Comparison of ENCODE assay signal across 13 cellular contexts in the genomic region with DNA sequence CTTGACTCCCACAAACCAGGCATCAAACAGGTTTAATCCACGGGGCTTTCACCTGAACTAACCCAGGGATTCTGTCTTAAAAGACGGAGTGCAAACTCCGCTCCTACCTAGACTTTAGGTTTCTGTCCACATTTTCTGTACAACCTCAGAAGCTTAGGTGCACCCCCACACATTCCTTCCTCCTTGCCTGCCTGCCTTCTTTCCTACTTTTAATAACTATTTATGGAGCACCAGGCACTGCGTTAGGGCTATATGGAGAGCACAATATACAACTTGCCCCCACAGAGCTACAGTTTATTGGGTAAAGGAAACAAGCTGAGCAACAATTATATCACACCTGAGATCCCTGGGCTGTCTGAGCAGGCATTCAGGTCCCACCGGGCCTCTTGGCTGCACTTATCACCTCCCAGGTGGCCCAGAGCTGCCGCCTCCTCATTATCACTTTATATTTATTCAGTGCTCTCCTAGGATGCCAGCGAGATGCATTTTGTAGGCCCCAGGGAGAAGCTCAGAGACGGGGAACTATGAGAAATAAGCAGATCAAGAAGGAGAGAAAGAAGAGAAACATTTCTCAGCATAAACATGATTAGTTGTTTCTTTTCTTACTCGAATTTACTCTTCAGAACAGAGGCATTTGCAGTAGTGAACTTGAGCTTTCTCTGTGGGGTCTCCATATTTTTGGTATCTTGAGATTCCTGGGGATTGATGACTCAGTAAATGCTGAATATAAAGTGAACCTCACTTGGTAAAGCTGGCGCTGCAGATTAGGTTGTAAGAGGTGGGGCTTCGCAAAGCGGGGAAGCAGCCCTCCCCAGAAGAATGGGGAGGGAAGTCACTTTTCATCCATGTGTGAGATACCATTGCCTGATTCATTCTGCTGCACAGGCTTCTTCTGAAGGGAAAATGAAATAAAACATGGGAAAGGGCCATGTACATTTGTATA.
DNase-seq lines count a peak whose midpoint lies in the region; ATAC-seq and TF ChIP-seq lines count a peak whose summit lies in the region.
"Had no signal": no experiment of that assay in that cellular context is flagged by ENCODE, and none has a peak within 500 bp of the region (broad histone marks: within the 10 kb centered on the region; RNA-seq: fewer than 3 reads in every experiment).

No MANE protein-coding gene starts in this region.

- peaks cover 4% of the 10 kb centered on the region for H3K36me3 Mint-ChIP-seq in nephron (ENCODE audit: low read depth)

- ATAC-seq in HG03108 (IDR thresholded peaks at IDR 0.05; ENCODE audit: unreplicated experiment), result no peak

- no peaks in the 10 kb centered on the region for H3K36me3 ChIP-seq in HUES6 (ENCODE audit: control insufficient read depth, insufficient read depth, low read length)
- H3K36me3 ChIP-seq: right lobe of liver had no signal

- DNase-seq in NCI-H69 (lab: John Stamatoyannopoulos, UW) (peak; percentile 80), caudate nucleus (lab: John Stamatoyannopoulos, UW) (peak in 5 of 61 donors; percentile 3 to 55 (median 8)), cardiac septum (ENCODE audit: low spot score) (no peak), SW 1271 (lab: John Stamatoyannopoulos, UW) (no peak)
- no peak for DNase-seq in activated effector memory CD4-positive, alpha-beta T cell treated with Interleukin-2 at 50 U/mL for 16 hours
- DNase-seq: EL, foreskin fibroblast, kidney had no signal

- no peak for TF ChIP-seq CTCF in nephron (IDR thresholded peaks at IDR 0.05; ENCODE audit: unreplicated experiment in 3 of 3)

- H3K27ac ChIP-seq in HUES6 (ENCODE audit: low read depth, low read length) (peak overlapping the region; percentile 56; the same call in 1 of the 2 replicates), caudate nucleus (ENCODE audit: low read depth, low read length) (peak overlapping the region; percentile 22)
- H3K27ac ChIP-seq: right lobe of liver, VCaP had no signal

- H3K27me3 Mint-ChIP-seq in nephron (ENCODE audit: low read depth), result peaks cover 5% of the 10 kb centered on the region

- peaks cover 56% of the 10 kb centered on the region for H3K4me1 ChIP-seq in HUES6 (ENCODE audit: control insufficient read depth, insufficient read depth, low read length)
- H3K4me1 ChIP-seq: right lobe of liver had no signal

- H3K4me1 Mint-ChIP-seq in nephron, result peaks cover 53% of the 10 kb centered on the region

- H3K27ac Mint-ChIP-seq in nephron, result peak overlapping the region; percentile 68 to 88 (median 85)

- H3K9ac ChIP-seq in HUES6 (ENCODE audit: low read length), result peak overlapping the region; percentile 50

- no peak overlapping the region for H3K4me3 Mint-ChIP-seq in nephron

- peaks cover 3% of the 10 kb centered on the region for H3K9me3 Mint-ChIP-seq in nephron

- H3K27me3 ChIP-seq in HUES6 (ENCODE audit: control insufficient read depth, insufficient read depth, low read length), result no peaks in the 10 kb centered on the region
- H3K27me3 ChIP-seq: right lobe of liver had no signal

- H3K4me3 ChIP-seq in HUES6 (ENCODE audit: low read depth, low read length), result no peak overlapping the region; the same call in 1 of the 2 replicates
- H3K4me3 ChIP-seq: right lobe of liver had no signal

- H3K9me3 ChIP-seq in HUES6 (ENCODE audit: control insufficient read depth, insufficient read depth, low read depth, low read length), result no peaks in the 10 kb centered on the region
- H3K9me3 ChIP-seq: right lobe of liver had no signal

- intact Hi-C loops in cardiac septum (cut with DNase I), result loop anchor here (1.0 to 5.0 kb wide), 3 partner anchors 93 to 186 kb away; a partner anchor contains a TSS
